In genomic region chr4:80261989-80262600, GRCh38 we compare ENCODE assay signal across 26 cellular contexts. TPM values are rescaled to one million over a fixed set of nuclear protein-coding genes. Genes with fewer than 3 reads are reported as not detected.
DNase-seq lines count a peak whose midpoint lies in the region; ATAC-seq, FAIRE-seq and TF ChIP-seq lines count a peak whose summit lies in the region.
"Had no signal": no experiment of that assay in that cellular context is flagged by ENCODE, and none has a peak within 500 bp of the region (broad histone marks: within the 10 kb centered on the region; RNA-seq: fewer than 3 reads in every experiment).

No MANE protein-coding gene starts in this region.

- H3K23ac ChIP-seq in IMR-90 (ENCODE audit: low read depth, low read length) (no peak overlapping the region), trophoblast cell (ENCODE audit: low read length) (no peak overlapping the region)

- CTCF ChIA-PET in IMR-90 (lab: Yijun Ruan, JAX) (no interaction called here), endothelial cell of umbilical vein (lab: Charles Lee) (interaction anchor here (2.2 to 2.5 kb wide), 2 partner anchors 42 to 61 kb away, joined by 9 to 13 read pairs; no protein-coding TSS in a partner anchor)

- H3K18ac ChIP-seq in IMR-90 (ENCODE audit: low read depth, low read length), result no peak overlapping the region
- H3K18ac ChIP-seq in trophoblast cell (ENCODE audit: low read length), result no peak overlapping the region

- no peaks in the 10 kb centered on the region for H3K79me2 ChIP-seq in endothelial cell of umbilical vein (ENCODE audit: control insufficient read depth, insufficient read depth, low read length)
- no peaks in the 10 kb centered on the region for H3K79me2 ChIP-seq in trophoblast cell (ENCODE audit: control insufficient read depth, insufficient read depth, low read length, poor library complexity)

- H3K9me1 ChIP-seq in IMR-90 (ENCODE audit: insufficient read depth, low read length) (peaks cover 11% of the 10 kb centered on the region; the same call in 1 of the 2 replicates), endothelial cell of umbilical vein (replicated peaks; ENCODE audit: control insufficient read depth, extremely low read depth, insufficient read depth, low read length) (no peaks in the 10 kb centered on the region)

- no peak overlapping the region for H2BK15ac ChIP-seq in IMR-90 (ENCODE audit: low read depth, low read length)

- H4K8ac ChIP-seq in IMR-90 (ENCODE audit: low read depth in 2 of 2, low read length in 2 of 2) (no peak overlapping the region), trophoblast cell (ENCODE audit: low read depth, low read length) (no peak overlapping the region)

- H2AFZ ChIP-seq in IMR-90 (replicated peaks; ENCODE audit: low read length, poor library complexity), result no peak overlapping the region
- H2AFZ ChIP-seq in endothelial cell of umbilical vein (ENCODE audit: low read depth, low read length), result no peak overlapping the region
- H2AFZ ChIP-seq in trophoblast cell (ENCODE audit: insufficient read depth, low read length, poor library complexity), result no peak overlapping the region

- H2BK5ac ChIP-seq in IMR-90 (ENCODE audit: low read depth, low read length, poor library complexity, severe bottlenecking) (no peak overlapping the region), trophoblast cell (ENCODE audit: low read depth, low read length, poor library complexity) (no peak overlapping the region)

- ATAC-seq in IMR-90 (ENCODE audit: low read depth) (no peak), HG02610 (IDR thresholded peaks at IDR 0.05; ENCODE audit: unreplicated experiment) (no peak)
- ATAC-seq: A549 had no signal

- no peak overlapping the region for H3K4me2 ChIP-seq in IMR-90 (ENCODE audit: low read depth, low read length)
- no peak overlapping the region for H3K4me2 ChIP-seq in endothelial cell of umbilical vein (ENCODE audit: insufficient read depth, low read length)
- H3K4me2 ChIP-seq in trophoblast cell (ENCODE audit: low read length), result no peak overlapping the region
- H3K4me2 ChIP-seq: A549; BLaER1 treated with 17β-estradiol and CSF1 and Interleukin-3, amounts not matched to agents 10 nM and 100 nM had no signal

- no peak for DNase-seq in IMR-90
- peak; percentile 53 for DNase-seq in cerebellum (ENCODE audit: low spot score)
- no peak for DNase-seq in endothelial cell of umbilical vein (ENCODE audit: low read depth, low spot score)
- peak; percentile 50 to 70 for DNase-seq in trophoblast cell
- no peak for DNase-seq in amygdala (lab: John Stamatoyannopoulos, UW)
- DNase-seq in GM19240 (ENCODE audit: insufficient read length, low spot score), result no peak
- DNase-seq: 8988T; ACHN; AML-193; BE2C; CD4-positive, alpha-beta T cell; CD8-positive, alpha-beta memory T cell; DMS 273 treated with DMSO at 0.1 percent for 48 hours; DMS79; EL; GF-D8; GOT3; H7; HCEC 1CT had no signal

- POLR2A ChIA-PET in IMR-90 (lab: Charles Lee; ENCODE audit: unreplicated experiment) (no interaction called here), endothelial cell of umbilical vein (lab: Charles Lee) (no interaction called here)

- H2AK9ac ChIP-seq in IMR-90 (replicated peaks; ENCODE audit: low read depth, low read length, poor library complexity), result no peak overlapping the region

- peaks cover 5 to 22% of the 10 kb centered on the region in 2 experiments for H3K79me1 ChIP-seq in IMR-90 (ENCODE audit: low read depth in 1 of 2, low read length in 2 of 2)
- no peaks in the 10 kb centered on the region for H3K79me1 ChIP-seq in trophoblast cell (ENCODE audit: low read length)

- H3K9me3 ChIP-seq in IMR-90 (ENCODE audit: control insufficient read depth, insufficient read depth, low read length) (no peaks in the 10 kb centered on the region), endothelial cell of umbilical vein (replicated peaks; ENCODE audit: control insufficient read depth, insufficient read depth, low read length) (no peaks in the 10 kb centered on the region), trophoblast cell (ENCODE audit: insufficient read depth, low read depth, low read length) (peaks cover 5% of the 10 kb centered on the region)
- H3K9me3 ChIP-seq: A549, BE2C had no signal

- no peak overlapping the region for H3K9ac ChIP-seq in IMR-90 (ENCODE audit: low read depth, low read length)
- H3K9ac ChIP-seq in endothelial cell of umbilical vein (replicated peaks; ENCODE audit: extremely low read depth, insufficient read depth, low read length), result no peak overlapping the region
- H3K9ac ChIP-seq in trophoblast cell (ENCODE audit: low read length), result no peak overlapping the region
- H3K9ac ChIP-seq: BLaER1 treated with 17β-estradiol and CSF1 and Interleukin-3, amounts not matched to agents 10 nM and 100 nM had no signal

- H3K27ac ChIP-seq in IMR-90 (ENCODE audit: insufficient read depth, low read length) (no peak overlapping the region), endothelial cell of umbilical vein (ENCODE audit: insufficient read depth, low read depth, low read length) (no peak overlapping the region), trophoblast cell (ENCODE audit: low read depth, low read length) (no peak overlapping the region)
- H3K27ac ChIP-seq: A549; BLaER1 treated with 17β-estradiol and CSF1 and Interleukin-3, amounts not matched to agents 10 nM and 100 nM had no signal

- peaks cover 1% of the 10 kb centered on the region; the same call in 1 of the 2 replicates for H4K20me1 ChIP-seq in IMR-90 (ENCODE audit: insufficient read depth, low read length)
- H4K20me1 ChIP-seq in endothelial cell of umbilical vein (replicated peaks; ENCODE audit: control insufficient read depth, extremely low read depth, insufficient read depth, low read length), result no peaks in the 10 kb centered on the region
- H4K20me1 ChIP-seq: BLaER1 treated with 17β-estradiol and CSF1 and Interleukin-3, amounts not matched to agents 10 nM and 100 nM had no signal

- H2AK5ac ChIP-seq in IMR-90 (ENCODE audit: low read depth, low read length) (peak overlapping the region; percentile 34), trophoblast cell (ENCODE audit: low read length) (no peak overlapping the region)

- intact Hi-C loops in IMR-90 (cut with micrococcal nuclease), result no loop called here
- intact Hi-C loops in endothelial cell of umbilical vein (cut with micrococcal nuclease), result no loop called here

- no peak for TF ChIP-seq RAD21 in IMR-90 (IDR thresholded peaks at IDR 0.05; ENCODE audit: low read length)

- no peak for FAIRE-seq in endothelial cell of umbilical vein (lab: Jason Lieb, UNC)
- FAIRE-seq: A549, D721Med, GM12891, GM18507 had no signal

- H3K14ac ChIP-seq in IMR-90 (replicated peaks; ENCODE audit: low read depth, low read length), result peak overlapping the region; percentile 14; the same call in 1 of the 2 replicates
- no peak overlapping the region for H3K14ac ChIP-seq in trophoblast cell (ENCODE audit: low read length)

- dilution Hi-C loops in IMR-90 (cut with HindIII; ENCODE audit: low sequenced_read_pairs, unreplicated experiment), result no loop called here
- dilution Hi-C loops in endothelial cell of umbilical vein (cut with MboI; ENCODE audit: extremely low pct_ligation_motif_present, low sequenced_read_pairs), result no loop called here

- in situ Hi-C loops in IMR-90 (cut with MboI; ENCODE audit: low sequenced_read_pairs), result no loop called here

- BruUV-seq in IMR-90 (replicated peaks; lab: Mats Ljungman, UMichigan) (no TSS peak), endothelial cell of umbilical vein (replicated peaks; lab: Mats Ljungman, UMichigan) (no TSS peak)

- no peak overlapping the region for H4K5ac ChIP-seq in IMR-90 (ENCODE audit: low read depth, low read length)

- H3K36me3 ChIP-seq in IMR-90 (ENCODE audit: control insufficient read depth, insufficient read depth, low read length) (no peaks in the 10 kb centered on the region), endothelial cell of umbilical vein (ENCODE audit: control insufficient read depth in 2 of 2, extremely low read depth in 1 of 2, insufficient read depth in 2 of 2, low read length in 2 of 2) (no peaks in the 10 kb centered on the region), trophoblast cell (ENCODE audit: control insufficient read depth in 1 of 2, insufficient read depth in 2 of 2, low read length in 2 of 2) (no peaks in the 10 kb centered on the region)
- H3K36me3 ChIP-seq: BE2C; BLaER1 treated with 17β-estradiol and CSF1 and Interleukin-3, amounts not matched to agents 10 nM and 100 nM had no signal

- no peak overlapping the region for H2BK20ac ChIP-seq in IMR-90 (ENCODE audit: low read depth, low read length)

- no peak for TF ChIP-seq CTCF in IMR-90 (conservative IDR thresholded peaks at IDR 0.05; ENCODE audit: low read depth, low read length)
- no peak for TF ChIP-seq CTCF in endothelial cell of umbilical vein (IDR thresholded peaks at IDR 0.05; ENCODE audit: extremely low read depth in 1 of 2, insufficient read depth in 1 of 2, low read depth in 1 of 2, low read length in 2 of 2)

- no peak overlapping the region for H2BK12ac ChIP-seq in trophoblast cell (ENCODE audit: low read length)

- no peak for TF ChIP-seq POLR2A in IMR-90 (IDR thresholded peaks at IDR 0.05; ENCODE audit: low read depth, low read length)
- no peak for TF ChIP-seq POLR2A in endothelial cell of umbilical vein (IDR thresholded peaks at IDR 0.05; ENCODE audit: low read depth, low read length)

- H3K4me3 ChIP-seq in IMR-90 (ENCODE audit: insufficient read depth, low read depth, low read length) (no peak overlapping the region), endothelial cell of umbilical vein (replicated peaks in 1 of 3; ENCODE audit: insufficient read depth in 1 of 3, low read depth in 1 of 3, low read length in 3 of 3) (no peak overlapping the region), trophoblast cell (ENCODE audit: low read depth, low read length) (no peak overlapping the region)
- H3K4me3 ChIP-seq: A549; BLaER1 treated with 17β-estradiol and CSF1 and Interleukin-3, amounts not matched to agents 10 nM and 100 nM had no signal

- H3K4ac ChIP-seq in IMR-90 (ENCODE audit: low read depth, low read length), result no peak overlapping the region; the same call in 1 of the 2 replicates
- no peak overlapping the region for H3K4ac ChIP-seq in trophoblast cell (ENCODE audit: low read depth, low read length)

- WGBS in IMR-90 (ENCODE audit: extremely low coverage in 2 of 2, insufficient read length in 1 of 2), 2 experiments, result no CpG with 5 or more reads among the region's 3 CpGs
- WGBS in trophoblast cell (ENCODE audit: extremely low coverage, insufficient coverage, insufficient read length), result no CpG with 5 or more reads among the region's 3 CpGs

- H3K4me1 ChIP-seq in IMR-90 (ENCODE audit: control insufficient read depth, insufficient read depth, low read length) (peaks cover 6% of the 10 kb centered on the region), endothelial cell of umbilical vein (ENCODE audit: control insufficient read depth, extremely low read depth, insufficient read depth, low read length) (peaks cover 11% of the 10 kb centered on the region), trophoblast cell (ENCODE audit: control insufficient read depth in 1 of 2, insufficient read depth in 2 of 2, low read length in 2 of 2) (peaks cover 12 to 13% of the 10 kb centered on the region in 2 experiments)
- H3K4me1 ChIP-seq: A549, BE2C had no signal

- no peak overlapping the region for H4K12ac ChIP-seq in trophoblast cell (ENCODE audit: low read depth, low read length)

- H2BK120ac ChIP-seq in IMR-90 (ENCODE audit: low read depth, low read length) (0 out of 2 replicates have a peak overlapping the region, but pooled peaks have one; percentile 17), trophoblast cell (ENCODE audit: insufficient read depth, low read length, poor library complexity) (no peak overlapping the region)

- H4K91ac ChIP-seq in IMR-90 (ENCODE audit: insufficient read depth, low read depth, low read length), result no peak overlapping the region
- no peak overlapping the region for H4K91ac ChIP-seq in trophoblast cell (ENCODE audit: low read depth, low read length)

- no peak overlapping the region for H3K56ac ChIP-seq in IMR-90 (ENCODE audit: extremely low read depth, insufficient read depth, low read length)

- H3K27me3 ChIP-seq in IMR-90 (ENCODE audit: control insufficient read depth, insufficient read depth, low read length) (no peaks in the 10 kb centered on the region), endothelial cell of umbilical vein (ENCODE audit: control insufficient read depth in 2 of 2, insufficient read depth in 2 of 2, low read length in 2 of 2) (peaks cover 57 to 79% of the 10 kb centered on the region in 2 experiments), trophoblast cell (ENCODE audit: insufficient read depth, low read length) (peaks cover 42% of the 10 kb centered on the region)
- H3K27me3 ChIP-seq: BLaER1 treated with 17β-estradiol and CSF1 and Interleukin-3, amounts not matched to agents 10 nM and 100 nM had no signal

RNA-seq across cellular contexts. Expression of gene FGF5, which starts 4.4 kb away (rescaled TPM):
- 18.6 and 35.8 TPM in 2 replicates for total RNA-seq in IMR-90 (2012; rRNA removed)
- polyA plus RNA-seq in IMR-90 (2012; rRNA removed), result 42.1 and 77.7 TPM in 2 replicates
- polyA plus RNA-seq in IMR-90 (2012; cell fraction: cytosol; rRNA removed), result 11.3 and 17.6 TPM in 2 replicates
- 10.5 and 16.3 TPM in 2 replicates for polyA plus RNA-seq in IMR-90 (2012; cell fraction: nucleus; rRNA removed; ENCODE audit: low replicate concordance)
- 26.1 TPM for total RNA-seq in cerebellum
- 0.13 and 1.7 TPM in 2 replicates for total RNA-seq in endothelial cell of umbilical vein
- 0.37 and 0.73 TPM in 2 replicates for polyA plus RNA-seq in endothelial cell of umbilical vein
- 0.37 and 0.75 TPM in 2 replicates for polyA plus RNA-seq in endothelial cell of umbilical vein (2011; cell fraction: cytosol; rRNA removed)
- 0.84 and 1.0 TPM in 2 replicates for polyA plus RNA-seq in endothelial cell of umbilical vein (2011; cell fraction: nucleus; rRNA removed)
- polyA plus RNA-seq in endothelial cell of umbilical vein (2012), result 6.9 and 8.4 TPM in 2 replicates
- polyA minus RNA-seq in endothelial cell of umbilical vein, result 0.73 and 2.3 TPM in 2 replicates
- polyA minus RNA-seq in endothelial cell of umbilical vein (2011; cell fraction: cytosol; rRNA and poly(A)+ RNA removed), result not detected
- polyA minus RNA-seq in endothelial cell of umbilical vein (2011; cell fraction: nucleus; rRNA and poly(A)+ RNA removed), result 2.5 and 4.5 TPM in 2 replicates
- not detected in 2 replicates for polyA plus RNA-seq in trophoblast cell (2013)
- total RNA-seq: CD8-positive, alpha-beta memory T cell; H7 had no signal
- polyA plus RNA-seq: CD14-positive monocyte; CD8-positive, alpha-beta memory T cell had no signal

Comparison
In these comparisons a context has a peak if more than half of its experiments do, and no peak if none do; other contexts are left out.
1. DNase-seq: peak in cerebellum (single experiment) and trophoblast cell (2 of 2); none in IMR-90 (single experiment), endothelial cell of umbilical vein (single experiment), amygdala (0 of 56) and GM19240 (single experiment).